In the genomic region with DNA sequence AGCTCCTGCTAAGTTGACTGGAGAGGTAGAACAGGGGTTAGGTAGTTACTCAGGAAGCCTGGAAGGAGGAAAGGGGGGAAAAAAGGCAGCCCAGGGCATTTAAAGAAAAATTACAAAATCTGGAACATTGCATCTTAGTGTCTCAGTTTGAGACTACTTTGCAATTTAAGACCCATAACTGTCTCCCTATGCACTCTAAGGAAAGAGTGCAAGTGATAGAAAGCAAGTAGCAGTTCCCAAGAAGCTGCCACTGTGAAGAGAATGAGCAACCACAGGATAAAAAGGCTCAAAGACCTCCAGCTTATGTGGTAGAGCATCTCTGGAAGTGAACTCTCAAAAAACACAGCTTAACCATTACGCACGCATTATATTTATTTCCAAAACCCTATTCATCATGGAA, we compare ENCODE assay signal across 17 cellular contexts.
DNase-seq lines count a peak whose midpoint lies in the region; ATAC-seq and TF ChIP-seq lines count a peak whose summit lies in the region.
"Had no signal": no experiment of that assay in that cellular context is flagged by ENCODE, and none has a peak within 500 bp of the region (broad histone marks: within the 10 kb centered on the region; RNA-seq: fewer than 3 reads in every experiment).

No MANE protein-coding gene starts in this region.

- no peaks in the 10 kb centered on the region for H3K4me1 Mint-ChIP-seq in T-helper 2 cell treated with Interferon-gamma antibody and Interleukin-4, amounts not matched to agents 5 μg/mL and 100 μg/mL, for 36 hours (ENCODE audit: low read depth)
- H3K4me1 Mint-ChIP-seq in activated CD4-positive, alpha-beta memory T cell treated with anti-CD3 and anti-CD28 coated beads, Interleukin-2, amount 10 ng/mL, durations not matched to agents 7 days and 5 days, result no peaks in the 10 kb centered on the region
- no peaks in the 10 kb centered on the region for H3K4me1 Mint-ChIP-seq in naive thymus-derived CD8-positive, alpha-beta T cell
- H3K4me1 Mint-ChIP-seq in activated T-cell treated with anti-CD3 and anti-CD28 coated beads, Interleukin-2, amount 50 U/mL, for 4 hours (ENCODE audit: low read depth), result no peaks in the 10 kb centered on the region
- H3K4me1 Mint-ChIP-seq: activated naive CD8-positive, alpha-beta T cell treated with anti-CD3 and anti-CD28 coated beads, Interleukin-2, amount 10 ng/mL, durations not matched to agents 7 days and 5 days; T-cell had no signal

- no peaks in the 10 kb centered on the region for H3K36me3 Mint-ChIP-seq in T-helper 2 cell treated with Interferon-gamma antibody and Interleukin-4, amounts not matched to agents 5 μg/mL and 100 μg/mL, for 36 hours (ENCODE audit: low read depth)
- H3K36me3 Mint-ChIP-seq in activated CD4-positive, alpha-beta memory T cell treated with anti-CD3 and anti-CD28 coated beads, Interleukin-2, amount 10 ng/mL, durations not matched to agents 7 days and 5 days (ENCODE audit: low read depth), result no peaks in the 10 kb centered on the region
- H3K36me3 Mint-ChIP-seq in naive thymus-derived CD8-positive, alpha-beta T cell, result no peaks in the 10 kb centered on the region
- no peaks in the 10 kb centered on the region for H3K36me3 Mint-ChIP-seq in activated T-cell treated with anti-CD3 and anti-CD28 coated beads, Interleukin-2, amount 50 U/mL, for 4 hours (ENCODE audit: insufficient read depth)
- H3K36me3 Mint-ChIP-seq: activated naive CD8-positive, alpha-beta T cell treated with anti-CD3 and anti-CD28 coated beads, Interleukin-2, amount 10 ng/mL, durations not matched to agents 7 days and 5 days; T-cell had no signal

- peak; percentile 14 for ATAC-seq in GM21526 (IDR thresholded peaks at IDR 0.05; ENCODE audit: low FRiP score, unreplicated experiment)
- no peak for ATAC-seq in naive thymus-derived CD8-positive, alpha-beta T cell
- ATAC-seq in activated T-cell treated with anti-CD3 and anti-CD28 coated beads, Interleukin-2, amount 50 U/mL, for 4 hours, result no peak

- CTCF ChIA-PET in activated CD4-positive, alpha-beta memory T cell treated with anti-CD3 and anti-CD28 coated beads, Interleukin-2, amount 10 ng/mL, durations not matched to agents 7 days and 5 days (lab: Charles Lee), result no interaction called here

- no peak for TF ChIP-seq POLR2A in erythroblast (IDR thresholded peaks at IDR 0.05; ENCODE audit: low read length)

- H3K4me3 Mint-ChIP-seq in T-helper 2 cell treated with Interferon-gamma antibody and Interleukin-4, amounts not matched to agents 5 μg/mL and 100 μg/mL, for 36 hours, result peak overlapping the region; percentile 29
- peak overlapping the region; percentile 49 for H3K4me3 Mint-ChIP-seq in activated CD4-positive, alpha-beta memory T cell treated with anti-CD3 and anti-CD28 coated beads, Interleukin-2, amount 10 ng/mL, durations not matched to agents 7 days and 5 days
- H3K4me3 Mint-ChIP-seq in naive thymus-derived CD8-positive, alpha-beta T cell, result peak overlapping the region in 6 of 10 donors; percentile 17 to 62 (median 55)
- H3K4me3 Mint-ChIP-seq in activated T-cell treated with anti-CD3 and anti-CD28 coated beads, Interleukin-2, amount 50 U/mL, for 4 hours, result no peak overlapping the region
- H3K4me3 Mint-ChIP-seq: activated naive CD8-positive, alpha-beta T cell treated with anti-CD3 and anti-CD28 coated beads, Interleukin-2, amount 10 ng/mL, durations not matched to agents 7 days and 5 days; nephron progenitor cell; stimulated activated naive CD8-positive, alpha-beta T cell treated with anti-CD3 and anti-CD28 coated beads, Interleukin-15, Interleukin-2, amounts not matched to agents 100 ng/mL and 50 ng/mL, for 24 hours had no signal

- no peak for DNase-seq in T-helper 2 cell treated with Interferon-gamma antibody and Interleukin-4, amounts not matched to agents 5 μg/mL and 100 μg/mL, for 36 hours (ENCODE audit: low spot score)
- no peak for DNase-seq in T-helper 2 cell
- DNase-seq in activated CD4-positive, alpha-beta memory T cell treated with anti-CD3 and anti-CD28 coated beads, Interleukin-2, amount 10 ng/mL, durations not matched to agents 7 days and 5 days, result no peak
- no peak for DNase-seq in naive thymus-derived CD8-positive, alpha-beta T cell
- DNase-seq in stimulated activated CD4-positive, alpha-beta T cell treated with anti-CD3 and anti-CD28 coated beads, Interleukin-4, amount 100 ng/mL, for 1 hour, result no peak
- no peak for DNase-seq in activated T-cell treated with anti-CD3 and anti-CD28 coated beads, Interleukin-2, amount 50 U/mL, for 4 hours
- DNase-seq in erythroblast (lab: John Stamatoyannopoulos, UW), result no peak
- DNase-seq: activated CD8-positive, alpha-beta memory T cell treated with anti-CD3 and anti-CD28 coated beads, Interleukin-2, amount 50 U/mL, for 4 hours; activated naive CD8-positive, alpha-beta T cell treated with anti-CD3 and anti-CD28 coated beads, Interleukin-2, amount 10 ng/mL, durations not matched to agents 7 days and 5 days; C1 segment of cervical spinal cord; NCI-H187 treated with DMSO at 0.1 percent for 48 hours; NCI-H510A treated with DMSO at 0.1 percent for 48 hours; nephron progenitor cell; WERI-Rb-1 had no signal

- H3K9me3 Mint-ChIP-seq in T-helper 2 cell treated with Interferon-gamma antibody and Interleukin-4, amounts not matched to agents 5 μg/mL and 100 μg/mL, for 36 hours, result no peaks in the 10 kb centered on the region
- peaks cover 3% of the 10 kb centered on the region for H3K9me3 Mint-ChIP-seq in activated CD4-positive, alpha-beta memory T cell treated with anti-CD3 and anti-CD28 coated beads, Interleukin-2, amount 10 ng/mL, durations not matched to agents 7 days and 5 days
- peaks cover 0 to 6% (median 0%) of the 10 kb centered on the region in 9 donors for H3K9me3 Mint-ChIP-seq in naive thymus-derived CD8-positive, alpha-beta T cell
- peaks cover 7% of the 10 kb centered on the region for H3K9me3 Mint-ChIP-seq in activated T-cell treated with anti-CD3 and anti-CD28 coated beads, Interleukin-2, amount 50 U/mL, for 4 hours
- H3K9me3 Mint-ChIP-seq: activated naive CD8-positive, alpha-beta T cell treated with anti-CD3 and anti-CD28 coated beads, Interleukin-2, amount 10 ng/mL, durations not matched to agents 7 days and 5 days; stimulated activated naive CD8-positive, alpha-beta T cell treated with anti-CD3 and anti-CD28 coated beads, Interleukin-15, Interleukin-2, amounts not matched to agents 100 ng/mL and 50 ng/mL, for 24 hours; T-cell had no signal

- H3K27me3 Mint-ChIP-seq in T-helper 2 cell treated with Interferon-gamma antibody and Interleukin-4, amounts not matched to agents 5 μg/mL and 100 μg/mL, for 36 hours (ENCODE audit: low read depth), result no peaks in the 10 kb centered on the region
- no peaks in the 10 kb centered on the region for H3K27me3 Mint-ChIP-seq in activated CD4-positive, alpha-beta memory T cell treated with anti-CD3 and anti-CD28 coated beads, Interleukin-2, amount 10 ng/mL, durations not matched to agents 7 days and 5 days
- peaks cover 0 to 2% (median 0%) of the 10 kb centered on the region in 5 donors for H3K27me3 Mint-ChIP-seq in naive thymus-derived CD8-positive, alpha-beta T cell
- peaks cover 2% of the 10 kb centered on the region for H3K27me3 Mint-ChIP-seq in activated T-cell treated with anti-CD3 and anti-CD28 coated beads, Interleukin-2, amount 50 U/mL, for 4 hours (ENCODE audit: low read depth)

- no peak overlapping the region for H3K27ac Mint-ChIP-seq in T-helper 2 cell treated with Interferon-gamma antibody and Interleukin-4, amounts not matched to agents 5 μg/mL and 100 μg/mL, for 36 hours
- no peak overlapping the region for H3K27ac Mint-ChIP-seq in activated CD4-positive, alpha-beta memory T cell treated with anti-CD3 and anti-CD28 coated beads, Interleukin-2, amount 10 ng/mL, durations not matched to agents 7 days and 5 days
- H3K27ac Mint-ChIP-seq in naive thymus-derived CD8-positive, alpha-beta T cell, result peak overlapping the region in 1 of 10 donors; percentile 51
- H3K27ac Mint-ChIP-seq: activated naive CD8-positive, alpha-beta T cell treated with anti-CD3 and anti-CD28 coated beads, Interleukin-2, amount 10 ng/mL, durations not matched to agents 7 days and 5 days; nephron progenitor cell; stimulated activated naive CD8-positive, alpha-beta T cell treated with anti-CD3 and anti-CD28 coated beads, Interleukin-15, Interleukin-2, amounts not matched to agents 100 ng/mL and 50 ng/mL, for 24 hours; T-cell had no signal

- POLR2A ChIA-PET in activated CD4-positive, alpha-beta memory T cell treated with anti-CD3 and anti-CD28 coated beads, Interleukin-2, amount 10 ng/mL, durations not matched to agents 7 days and 5 days (lab: Charles Lee), result no interaction called here
- POLR2A ChIA-PET in naive thymus-derived CD8-positive, alpha-beta T cell (lab: Charles Lee), result no interaction called here
